ENCODE assay signal across 1 cellular context in the genomic region with DNA sequence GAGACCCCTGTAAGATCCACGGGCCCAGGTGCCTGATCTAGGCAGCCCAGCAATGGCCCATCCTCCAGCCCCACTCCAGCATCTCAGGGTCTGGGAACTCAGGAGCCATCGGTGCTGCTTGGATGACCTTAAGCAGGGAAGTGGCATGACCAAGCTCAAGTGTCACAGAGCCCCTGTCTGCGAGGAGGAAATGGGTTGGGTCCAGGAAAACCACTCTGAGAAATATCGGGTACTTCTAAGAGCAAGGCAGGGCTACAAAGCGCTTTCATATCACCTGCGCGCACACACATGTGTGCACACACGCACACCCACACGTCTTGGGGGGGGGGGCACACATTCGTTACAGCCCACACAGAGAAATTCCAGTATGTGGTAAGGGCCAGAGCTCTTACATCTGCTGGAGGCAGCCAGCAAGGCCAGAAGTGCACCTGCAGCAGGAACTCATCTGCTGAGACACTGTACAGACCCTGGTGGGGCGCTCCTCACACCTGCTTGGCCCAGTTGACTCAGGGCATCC.
TF ChIP-seq lines count a peak whose summit lies in the region.

No MANE protein-coding gene starts in this region.

TF ChIP-seq in HepG2, 621 proteins besides CTCF, POLR2A, EP300 and RAD21:
- TF ChIP-seq TAF15 (IDR thresholded peaks at IDR 0.05; ENCODE audit: low read depth, low read length, poor library complexity, severe bottlenecking) (no peak), ZNF296 (CRISPR knock-in tag; conservative IDR thresholded peaks at IDR 0.05) (no peak), ZSCAN20 (CRISPR knock-in tag; IDR thresholded peaks at IDR 0.05; ENCODE audit: borderline replicate concordance) (no peak), BRCA1 (CRISPR knock-in tag; IDR thresholded peaks at IDR 0.05) (no peak), ZNF703 (CRISPR knock-in tag; IDR thresholded peaks at IDR 0.05; ENCODE audit: borderline replicate concordance) (no peak), ZNF138 (CRISPR knock-in tag; IDR thresholded peaks at IDR 0.05; ENCODE audit: low read depth) (no peak)
- TF ChIP-seq, protein P1, sequence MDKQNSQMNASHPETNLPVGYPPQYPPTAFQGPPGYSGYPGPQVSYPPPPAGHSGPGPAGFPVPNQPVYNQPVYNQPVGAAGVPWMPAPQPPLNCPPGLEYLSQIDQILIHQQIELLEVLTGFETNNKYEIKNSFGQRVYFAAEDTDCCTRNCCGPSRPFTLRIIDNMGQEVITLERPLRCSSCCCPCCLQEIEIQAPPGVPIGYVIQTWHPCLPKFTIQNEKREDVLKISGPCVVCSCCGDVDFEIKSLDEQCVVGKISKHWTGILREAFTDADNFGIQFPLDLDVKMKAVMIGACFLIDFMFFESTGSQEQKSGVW (CRISPR knock-in tag; IDR thresholded peaks at IDR 0.05; ENCODE audit: borderline replicate concordance), result no peak
